ENCODE assay signal across 8 cellular contexts in the genomic region with DNA sequence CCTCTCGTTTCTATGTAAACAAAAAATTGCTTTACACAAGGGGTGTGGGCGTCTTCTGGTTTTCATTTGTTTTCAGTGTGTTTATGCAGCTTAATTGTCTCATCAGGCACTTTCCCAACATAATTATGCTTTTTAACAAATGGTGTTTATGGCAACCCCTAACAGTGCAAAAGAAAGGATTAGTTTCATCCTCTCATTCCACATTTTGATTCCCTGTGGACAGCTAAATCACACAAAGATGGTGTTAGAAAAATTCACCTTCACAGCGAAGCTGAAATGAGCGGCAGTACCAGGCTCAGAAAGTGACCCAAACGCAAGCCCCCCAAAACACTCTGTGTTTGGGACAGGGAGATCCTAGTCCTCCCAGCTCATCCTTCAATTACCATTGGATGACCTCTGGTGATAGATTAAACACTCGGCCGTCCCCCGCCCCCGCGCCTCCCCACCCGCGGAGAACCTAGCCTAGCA. TPM values are rescaled to one million over a fixed set of nuclear protein-coding genes. Genes with fewer than 3 reads are reported as not detected.
DNase-seq lines count a peak whose midpoint lies in the region; ATAC-seq and TF ChIP-seq lines count a peak whose summit lies in the region.

No MANE protein-coding gene starts in this region.

- peaks cover 4% of the 10 kb centered on the region for H3K4me1 Mint-ChIP-seq in T-helper 1 cell treated with Interleukin-12 subunit alpha and Interleukin-12 subunit beta and Interleukin-4 antibody, amounts not matched to agents 30 μg/mL and 1 μg/mL, for 36 hours (ENCODE audit: low read depth)
- peaks cover 7% of the 10 kb centered on the region for H3K4me1 Mint-ChIP-seq in activated naive CD8-positive, alpha-beta T cell treated with anti-CD3 and anti-CD28 coated beads, Interleukin-2, amount 10 ng/mL, durations not matched to agents 7 days and 5 days

- intact Hi-C loops in left lung (cut with DNase I), result no loop called here

- no peaks in the 10 kb centered on the region for H3K9me3 ChIP-seq in left lung

- POLR2A ChIA-PET in activated naive CD8-positive, alpha-beta T cell treated with anti-CD3 and anti-CD28 coated beads, Interleukin-2, amount 10 ng/mL, durations not matched to agents 7 days and 5 days (lab: Charles Lee), result interaction anchor here (0.5 kb wide), 1 partner anchor 113 kb away, joined by 3 read pairs; no protein-coding TSS in a partner anchor

- no peak overlapping the region for H3K27ac Mint-ChIP-seq in T-helper 1 cell treated with Interleukin-12 subunit alpha and Interleukin-12 subunit beta and Interleukin-4 antibody, amounts not matched to agents 30 μg/mL and 1 μg/mL, for 36 hours
- no peak overlapping the region for H3K27ac Mint-ChIP-seq in activated naive CD8-positive, alpha-beta T cell treated with anti-CD3 and anti-CD28 coated beads, Interleukin-2, amount 10 ng/mL, durations not matched to agents 7 days and 5 days

- peaks cover 0 to 19% of the 10 kb centered on the region in 2 donors for H3K4me1 ChIP-seq in left lung

- no peaks in the 10 kb centered on the region for H3K36me3 ChIP-seq in left lung

- peaks cover 38% of the 10 kb centered on the region for H3K27me3 Mint-ChIP-seq in T-helper 1 cell treated with Interleukin-12 subunit alpha and Interleukin-12 subunit beta and Interleukin-4 antibody, amounts not matched to agents 30 μg/mL and 1 μg/mL, for 36 hours (ENCODE audit: low read depth)
- H3K27me3 Mint-ChIP-seq in activated naive CD8-positive, alpha-beta T cell treated with anti-CD3 and anti-CD28 coated beads, Interleukin-2, amount 10 ng/mL, durations not matched to agents 7 days and 5 days, result peaks cover 24% of the 10 kb centered on the region

- peaks cover 0 to 13% of the 10 kb centered on the region in 2 donors for H3K27me3 ChIP-seq in left lung

- TF ChIP-seq CTCF in left lung (IDR thresholded peaks at IDR 0.05), result no peak

- DNase-seq in T-helper 1 cell (no peak), left lung (no peak), NCI-H187 treated with DMSO at 0.1 percent for 48 hours (lab: John Stamatoyannopoulos, UW) (no peak)
- DNase-seq in activated naive CD8-positive, alpha-beta T cell treated with anti-CD3 and anti-CD28 coated beads, Interleukin-2, amount 10 ng/mL, durations not matched to agents 7 days and 5 days, result no peak
- DNase-seq in stimulated activated CD4-positive, alpha-beta T cell treated with anti-CD3 and anti-CD28 coated beads, Interleukin-4, amount 100 ng/mL, for 24 hours, result no peak

- H3K4me3 ChIP-seq in left lung, result peak overlapping the region; percentile 53 to 64

- ATAC-seq in activated naive CD8-positive, alpha-beta T cell treated with anti-CD3 and anti-CD28 coated beads, Interleukin-2, amount 10 ng/mL, durations not matched to agents 7 days and 5 days (ENCODE audit: low read depth), result no peak
- ATAC-seq in left lung, result no peak
- ATAC-seq in HG03039 (IDR thresholded peaks at IDR 0.05; ENCODE audit: unreplicated experiment), result no peak

- H3K4me3 Mint-ChIP-seq in T-helper 1 cell treated with Interleukin-12 subunit alpha and Interleukin-12 subunit beta and Interleukin-4 antibody, amounts not matched to agents 30 μg/mL and 1 μg/mL, for 36 hours, result peak overlapping the region; percentile 48
- H3K4me3 Mint-ChIP-seq in activated naive CD8-positive, alpha-beta T cell treated with anti-CD3 and anti-CD28 coated beads, Interleukin-2, amount 10 ng/mL, durations not matched to agents 7 days and 5 days, result peak overlapping the region; percentile 58

- no peaks in the 10 kb centered on the region for H3K36me3 Mint-ChIP-seq in T-helper 1 cell treated with Interleukin-12 subunit alpha and Interleukin-12 subunit beta and Interleukin-4 antibody, amounts not matched to agents 30 μg/mL and 1 μg/mL, for 36 hours (ENCODE audit: low read depth)
- H3K36me3 Mint-ChIP-seq in activated naive CD8-positive, alpha-beta T cell treated with anti-CD3 and anti-CD28 coated beads, Interleukin-2, amount 10 ng/mL, durations not matched to agents 7 days and 5 days, result no peaks in the 10 kb centered on the region

- H3K9me3 Mint-ChIP-seq in T-helper 1 cell treated with Interleukin-12 subunit alpha and Interleukin-12 subunit beta and Interleukin-4 antibody, amounts not matched to agents 30 μg/mL and 1 μg/mL, for 36 hours, result no peaks in the 10 kb centered on the region
- H3K9me3 Mint-ChIP-seq in activated naive CD8-positive, alpha-beta T cell treated with anti-CD3 and anti-CD28 coated beads, Interleukin-2, amount 10 ng/mL, durations not matched to agents 7 days and 5 days, result no peaks in the 10 kb centered on the region

- peak overlapping the region; percentile 26 to 74 for H3K27ac ChIP-seq in left lung
- H3K27ac ChIP-seq in temporal lobe (ENCODE audit: low read depth, low read length), result peak overlapping the region; percentile 72

RNA-seq across cellular contexts. Expression of a gene that starts 0.7 kb away (rescaled TPM):
- total RNA-seq in activated naive CD8-positive, alpha-beta T cell treated with anti-CD3 and anti-CD28 coated beads, Interleukin-2, amount 10 ng/mL, durations not matched to agents 7 days and 5 days, result 1 to 10 TPM; 1.7 to 2.0 TPM
- total RNA-seq in left lung (1 to 10 TPM; 3.3 to 3.5 TPM), temporal lobe (5.4 TPM)
